Comparison of ENCODE assay signal across 17 cellular contexts in the genomic region with DNA sequence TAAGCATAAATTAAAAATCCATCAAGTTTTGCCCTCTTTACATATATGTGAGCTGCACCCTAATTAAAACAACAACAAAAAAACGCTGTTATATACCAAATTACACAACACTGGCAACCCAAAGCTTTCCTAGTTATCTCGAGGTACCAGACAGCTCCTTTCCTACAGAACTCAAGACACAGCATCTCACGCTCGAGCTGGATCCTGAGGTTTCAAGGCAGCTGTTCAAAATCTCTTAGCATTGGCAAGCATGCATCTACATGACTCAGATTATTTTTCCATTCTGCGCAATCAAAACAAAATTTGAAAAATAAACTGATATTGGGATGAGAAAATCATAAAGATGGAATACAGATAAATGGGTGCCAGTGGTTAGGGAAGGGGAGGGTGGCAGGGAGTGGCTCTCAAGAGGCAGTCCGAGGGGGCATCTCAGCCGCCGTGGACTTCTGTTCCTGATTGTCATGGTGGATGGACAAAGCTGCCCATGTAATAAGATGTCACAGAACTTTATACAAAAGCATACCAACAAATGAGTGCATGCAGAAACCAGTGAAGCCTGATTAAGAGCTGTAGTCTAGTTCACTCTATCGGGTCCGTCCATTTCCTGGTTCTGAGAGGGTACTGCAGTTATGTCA.
DNase-seq lines count a peak whose midpoint lies in the region; ATAC-seq and TF ChIP-seq lines count a peak whose summit lies in the region.
"Had no signal": no experiment of that assay in that cellular context is flagged by ENCODE, and none has a peak within 500 bp of the region (broad histone marks: within the 10 kb centered on the region; RNA-seq: fewer than 3 reads in every experiment).

No MANE protein-coding gene starts in this region.

- H3K4me3 ChIP-seq in coronary artery (peak overlapping the region; percentile 36), left ventricle myocardium inferior (no peak overlapping the region)
- H3K4me3 ChIP-seq: A549; BLaER1 treated with 17β-estradiol and CSF1 and Interleukin-3, amounts not matched to agents 10 nM and 100 nM; K562 had no signal

- in situ Hi-C loops in GM13976 (cut with MboI; ENCODE audit: low sequenced_read_pairs, unreplicated experiment) = no loop called here

- no peaks in the 10 kb centered on the region for H3K9me3 ChIP-seq in left ventricle myocardium inferior (replicated peaks)
- H3K9me3 ChIP-seq: A549; BLaER1 treated with 17β-estradiol and CSF1 and Interleukin-3, amounts not matched to agents 10 nM and 100 nM had no signal

- TF ChIP-seq CTCF in GM13976 (IDR thresholded peaks at IDR 0.05; ENCODE audit: borderline replicate concordance, control extremely low read depth, extremely low read depth, insufficient read depth, missing control alignments) = peak; percentile 1
- TF ChIP-seq CTCF in coronary artery (IDR thresholded peaks at IDR 0.05) = no peak
- TF ChIP-seq CTCF in left ventricle myocardium inferior (IDR thresholded peaks at IDR 0.05; ENCODE audit: borderline replicate concordance) = no peak

- no peaks in the 10 kb centered on the region for H3K27me3 ChIP-seq in left ventricle myocardium inferior (ENCODE audit: low read depth)
- H3K27me3 ChIP-seq: BLaER1 treated with 17β-estradiol and CSF1 and Interleukin-3, amounts not matched to agents 10 nM and 100 nM had no signal

- DNase-seq in GM13976 (ENCODE audit: low spot score) (no peak), coronary artery (ENCODE audit: low spot score) (peak; percentile 45), left ventricle myocardium inferior (no peak), sciatic nerve (ENCODE audit: low spot score) (peak; percentile 40), iPS-NIHi7 (ENCODE audit: extremely low spot score) (no peak)
- DNase-seq in stimulated activated CD4-positive, alpha-beta T cell treated with anti-CD3 and anti-CD28 coated beads, Interleukin-4, amount 100 ng/mL, for 4 hours = no peak
- DNase-seq: CD8-positive, alpha-beta memory T cell; GF-D8; NCI-H1417 treated with DMSO at 0.1 percent for 48 hours; NCI-H2029 treated with DMSO at 0.1 percent for 48 hours; NCI-H2171 treated with DMSO at 0.1 percent for 48 hours; PC-3 had no signal

- peak; percentile 68 for ATAC-seq in sciatic nerve
- ATAC-seq in HG02885 (IDR thresholded peaks at IDR 0.05; ENCODE audit: poor library complexity, unreplicated experiment) = no peak
- no peak for ATAC-seq in GM18511 (IDR thresholded peaks at IDR 0.05; ENCODE audit: unreplicated experiment)
- ATAC-seq: A549, PC-3 had no signal

- H3K4me1 ChIP-seq in left ventricle myocardium inferior = no peaks in the 10 kb centered on the region
- H3K4me1 ChIP-seq: A549 had no signal

- peak overlapping the region; percentile 27 to 63 for H3K27ac ChIP-seq in coronary artery
- peak overlapping the region; percentile 4 for H3K27ac ChIP-seq in left ventricle myocardium inferior (replicated peaks)
- H3K27ac ChIP-seq: A549; BLaER1 treated with 17β-estradiol and CSF1 and Interleukin-3, amounts not matched to agents 10 nM and 100 nM had no signal

- no peaks in the 10 kb centered on the region for H3K36me3 ChIP-seq in left ventricle myocardium inferior
- H3K36me3 ChIP-seq: BLaER1 treated with 17β-estradiol and CSF1 and Interleukin-3, amounts not matched to agents 10 nM and 100 nM had no signal

- intact Hi-C loops in left ventricle myocardium inferior (cut with micrococcal nuclease) = no loop called here
- intact Hi-C loops in sciatic nerve (cut with DNase I) = no loop called here

Comparison
In these comparisons a context has a peak if more than half of its experiments do, and no peak if none do; other contexts are left out.
1. DNase-seq: peak in coronary artery (single experiment) and sciatic nerve (single experiment); none in GM13976 (single experiment), left ventricle myocardium inferior (single experiment), iPS-NIHi7 (single experiment) and stimulated activated CD4-positive, alpha-beta T cell treated with anti-CD3 and anti-CD28 coated beads, Interleukin-4, amount 100 ng/mL, for 4 hours (0 of 2).